In genomic region chr4:74056114-74056857, GRCh38 we compare ENCODE assay signal across 9 cellular contexts. TPM values are rescaled to one million over a fixed set of nuclear protein-coding genes. Genes with fewer than 3 reads are reported as not detected.
DNase-seq lines count a peak whose midpoint lies in the region; ATAC-seq, FAIRE-seq and TF ChIP-seq lines count a peak whose summit lies in the region.
"Had no signal": no experiment of that assay in that cellular context is flagged by ENCODE, and none has a peak within 500 bp of the region (broad histone marks: within the 10 kb centered on the region; RNA-seq: fewer than 3 reads in every experiment).

No MANE protein-coding gene starts in this region.

- peaks cover 6% of the 10 kb centered on the region for H3F3A ChIP-seq in PC-3 (ENCODE audit: low read length, unreplicated experiment)

- POLR2A ChIA-PET in PC-3 (lab: Charles Lee; ENCODE audit: unreplicated experiment) (interaction anchor here (0.6 to 1.0 kb wide), 3 partner anchors 44 to 381 kb away, joined by 3 to 4 read pairs (median 3); no protein-coding TSS in a partner anchor), OCI-LY7 (lab: Charles Lee) (no interaction called here)

- peak overlapping the region; percentile 3; the same call in 1 of the 2 replicates for H2AFZ ChIP-seq in PC-3 (ENCODE audit: low read length)
- no peak overlapping the region for H2AFZ ChIP-seq in OCI-LY7 (ENCODE audit: low read length)

- peak overlapping the region; percentile 72 for H3K9ac ChIP-seq in PC-3 (ENCODE audit: low read length)

- no peaks in the 10 kb centered on the region for H3K9me3 ChIP-seq in PC-3 (ENCODE audit: low read length)
- H3K9me3 ChIP-seq in OCI-LY7 (ENCODE audit: low read length), result no peaks in the 10 kb centered on the region

- no peaks in the 10 kb centered on the region for H4K20me1 ChIP-seq in PC-3 (ENCODE audit: low read length)
- H4K20me1 ChIP-seq in OCI-LY7 (ENCODE audit: insufficient read depth, low read length), result no peaks in the 10 kb centered on the region

- ATAC-seq in PC-3 (peak; percentile 64), GM19455 (IDR thresholded peaks at IDR 0.05; ENCODE audit: unreplicated experiment) (no peak), HG03520 (IDR thresholded peaks at IDR 0.05; ENCODE audit: unreplicated experiment) (no peak)

- H3K4me1 ChIP-seq in PC-3 (ENCODE audit: insufficient read depth, low read length) (peaks cover 34% of the 10 kb centered on the region), OCI-LY7 (ENCODE audit: insufficient read depth, low read length, poor library complexity, severe bottlenecking) (no peaks in the 10 kb centered on the region)

- TF ChIP-seq CTCF in PC-3 (conservative IDR thresholded peaks at IDR 0.05; ENCODE audit: low read depth, low read length), result peak; percentile 49
- no peak for TF ChIP-seq CTCF in epithelial cell of esophagus (IDR thresholded peaks at IDR 0.05; ENCODE audit: insufficient read depth, low read depth, low read length, missing control alignments)
- TF ChIP-seq CTCF in OCI-LY7 (conservative IDR thresholded peaks at IDR 0.05; ENCODE audit: low read length), result no peak

- H3K27me3 ChIP-seq in PC-3 (ENCODE audit: low read length), result no peaks in the 10 kb centered on the region

- H3K36me3 ChIP-seq in PC-3 (ENCODE audit: low read depth, low read length) (no peaks in the 10 kb centered on the region), OCI-LY7 (ENCODE audit: insufficient read depth, low read length) (no peaks in the 10 kb centered on the region)

- CTCF ChIA-PET in PC-3 (lab: Charles Lee) (interaction anchor here (0.7 to 1.4 kb wide), 3 partner anchors 18 to 460 kb away, joined by 3 to 9 read pairs (median 3); partner anchors contain the start of gene CXCL3), OCI-LY7 (lab: Charles Lee; ENCODE audit: unreplicated experiment) (no interaction called here)

- intact Hi-C loops in PC-3 (cut with micrococcal nuclease) (loop anchor here (2.0 to 5.0 kb wide), 3 partner anchors 43 to 76 kb away; partner anchors contain the start of gene CXCL2), OCI-LY7 (cut with micrococcal nuclease; ENCODE audit: unreplicated experiment) (no loop called here)

- TSS peak; percentile 93 for BruUV-seq in PC-3 (replicated peaks; lab: Mats Ljungman, UMichigan)
- no TSS peak for BruUV-seq in OCI-LY7 (replicated peaks; lab: Mats Ljungman, UMichigan)

- H3K27ac ChIP-seq in PC-3 (ENCODE audit: low read length), result peak overlapping the region; percentile 92
- H3K27ac ChIP-seq in OCI-LY7 (ENCODE audit: low read depth, low read length, poor library complexity, severe bottlenecking), result no peak overlapping the region

- no peaks in the 10 kb centered on the region for H3K79me2 ChIP-seq in PC-3 (ENCODE audit: low read length)
- no peaks in the 10 kb centered on the region for H3K79me2 ChIP-seq in OCI-LY7 (ENCODE audit: insufficient read depth, low read depth, low read length)

- H3K4me2 ChIP-seq in PC-3 (ENCODE audit: low read length) (peak overlapping the region; percentile 30), OCI-LY7 (ENCODE audit: low read length) (no peak overlapping the region)

- H3K9me2 ChIP-seq in PC-3 (replicated peaks; ENCODE audit: low read length), result no peaks in the 10 kb centered on the region
- H3K9me2 ChIP-seq in OCI-LY7 (ENCODE audit: insufficient read depth, low read length), result no peaks in the 10 kb centered on the region

- no peak for FAIRE-seq in urothelium cell line (lab: Jason Lieb, UNC)

- H3K4me3 ChIP-seq in PC-3 (ENCODE audit: low read length) (no peak overlapping the region), epithelial cell of esophagus (ENCODE audit: low read length) (no peak overlapping the region), OCI-LY7 (ENCODE audit: low read depth, low read length, poor library complexity, severe bottlenecking) (no peak overlapping the region)

- peak; percentile 61 for DNase-seq in SKM-1 treated with dmso at 0.1 percent for 144 hours (lab: John Stamatoyannopoulos, UW; ENCODE audit: unreplicated experiment)
- no peak for DNase-seq in SKM-1 (lab: John Stamatoyannopoulos, UW; ENCODE audit: unreplicated experiment)
- DNase-seq in PC-3, result peak; percentile 79
- peak; percentile 66 for DNase-seq in epithelial cell of esophagus (ENCODE audit: low read depth)
- DNase-seq in urothelium cell line (ENCODE audit: low spot score), result peak; percentile 33
- no peak for DNase-seq in OCI-LY7 (ENCODE audit: low spot score)
- DNase-seq: NCI-H2171 treated with DMSO at 0.1 percent for 48 hours had no signal

RNA-seq across cellular contexts. Expression of gene CXCL3, which starts 17.8 kb away (rescaled TPM):
- 25.1 and 28.9 TPM in 2 replicates for total RNA-seq in PC-3 (2014; rRNA removed)
- not detected in 2 replicates for total RNA-seq in OCI-LY7 (2014; rRNA removed; shearing (Covaris generic))
- not detected in 2 replicates for total RNA-seq in OCI-LY7 (2022)

RNA-seq across cellular contexts. Expression of gene CXCL2, which starts 42.7 kb away (rescaled TPM):
- 165 and 172 TPM in 2 replicates for total RNA-seq in PC-3 (2014; rRNA removed)
- not detected in 2 replicates for total RNA-seq in OCI-LY7 (2014; rRNA removed; shearing (Covaris generic))
- total RNA-seq in OCI-LY7 (2022), result not detected in 2 replicates

RNA-seq across cellular contexts. Expression of gene CXCL5, which starts 57.8 kb away (rescaled TPM):
- 0.55 and 1.0 TPM in 2 replicates for total RNA-seq in PC-3 (2014; rRNA removed)
- not detected in 2 replicates for total RNA-seq in OCI-LY7 (2014; rRNA removed; shearing (Covaris generic))
- not detected in 2 replicates for total RNA-seq in OCI-LY7 (2022)

Comparison
In these comparisons a context has a peak if more than half of its experiments do, and no peak if none do; other contexts are left out.
1. DNase-seq: peak in SKM-1 treated with dmso at 0.1 percent for 144 hours (single experiment), PC-3 (single experiment), epithelial cell of esophagus (single experiment) and urothelium cell line (single experiment); none in SKM-1 (single experiment) and OCI-LY7 (single experiment).
2. RNA of gene CXCL3, which starts 17.8 kb away (total RNA-seq): 25.1 to 28.9 TPM in PC-3; not detected in OCI-LY7; every median in the first group is over 10 times any median in the second.
3. RNA of gene CXCL2, which starts 42.7 kb away (total RNA-seq): 165 to 172 TPM in PC-3; not detected in OCI-LY7; every median in the first group is over 100 times any median in the second.